8 cellular contexts compared by ENCODE assay signal in genomic region chr6:158816803-158817202, GRCh38. TPM values are rescaled to one million over a fixed set of nuclear protein-coding genes. Genes with fewer than 3 reads are reported as not detected.
DNase-seq lines count a peak whose midpoint lies in the region; ATAC-seq and TF ChIP-seq lines count a peak whose summit lies in the region.
"Not testable (repeated sequence)": the region's sequence is repeated elsewhere in the genome, so short reads cannot be mapped to it uniquely, and the experiment has no call there.

No MANE protein-coding gene starts in this region.

- CTCF ChIA-PET in OCI-LY7 (lab: Charles Lee; ENCODE audit: unreplicated experiment): not testable (repeated sequence)

- BruUV-seq in OCI-LY7 (replicated peaks; lab: Mats Ljungman, UMichigan): not testable (repeated sequence)

- H3K36me3 Mint-ChIP-seq in activated T-cell treated with anti-CD3 and anti-CD28 coated beads, Interleukin-2, amount 50 U/mL, for 24 hours (ENCODE audit: low read depth): peaks cover 64% of the 10 kb centered on the region
- H3K36me3 Mint-ChIP-seq in chondrocyte (ENCODE audit: low read depth): not testable (repeated sequence)

- H3K27ac ChIP-seq in OCI-LY7 (ENCODE audit: low read depth, low read length, poor library complexity, severe bottlenecking): peak overlapping the region; percentile 100
- peak overlapping the region; percentile 93 for H3K27ac ChIP-seq in cardiac muscle cell
- H3K27ac ChIP-seq in gastrocnemius medialis: peak overlapping the region in 3 of 4 donors; percentile 90 to 93 (median 93)
- H3K27ac ChIP-seq in vagina: peak overlapping the region; percentile 99

- H3K9me2 ChIP-seq in OCI-LY7 (ENCODE audit: insufficient read depth, low read length): not testable (repeated sequence)

- peaks cover 63% of the 10 kb centered on the region for H3K36me3 ChIP-seq in OCI-LY7 (ENCODE audit: insufficient read depth, low read length)
- not testable (repeated sequence) for H3K36me3 ChIP-seq in cardiac muscle cell, gastrocnemius medialis, vagina

- in situ Hi-C loops in gastrocnemius medialis (cut with MboI; ENCODE audit: low sequenced_read_pairs in 4 of 4): not testable (repeated sequence)

- H4K20me1 ChIP-seq in OCI-LY7 (ENCODE audit: insufficient read depth, low read length): peaks cover 42% of the 10 kb centered on the region

- intact Hi-C loops in OCI-LY7 (cut with micrococcal nuclease; ENCODE audit: unreplicated experiment) (loop anchor here (1.0 to 5.0 kb wide), 2 partner anchors 26 to 310 kb away; no protein-coding TSS in a partner anchor), gastrocnemius medialis (cut with DNase I; ENCODE audit: low total_unique reads) (loop anchor here (10.0 kb wide), 1 partner anchor 582 kb away; no protein-coding TSS in a partner anchor)
- intact Hi-C loops in vagina (cut with DNase I): not testable (repeated sequence)

- H3K9me3 ChIP-seq in OCI-LY7 (ENCODE audit: low read length); cardiac muscle cell (ENCODE audit: low read depth); mononuclear cell (ENCODE audit: low read depth, low read length); gastrocnemius medialis; vagina: not testable (repeated sequence)

- not testable (repeated sequence) for H3K27me3 ChIP-seq in cardiac muscle cell; mononuclear cell (ENCODE audit: insufficient read depth, low read length); gastrocnemius medialis; vagina

- H3K27ac Mint-ChIP-seq in activated T-cell treated with anti-CD3 and anti-CD28 coated beads, Interleukin-2, amount 50 U/mL, for 24 hours: peak overlapping the region; percentile 99
- H3K27ac Mint-ChIP-seq in chondrocyte (ENCODE audit: unreplicated experiment): peak overlapping the region; percentile 97

- H3K4me1 Mint-ChIP-seq in activated T-cell treated with anti-CD3 and anti-CD28 coated beads, Interleukin-2, amount 50 U/mL, for 24 hours (ENCODE audit: low read depth): peaks cover 64% of the 10 kb centered on the region
- peaks cover 52% of the 10 kb centered on the region for H3K4me1 Mint-ChIP-seq in chondrocyte (ENCODE audit: low read depth)

- H2AFZ ChIP-seq in OCI-LY7 (ENCODE audit: low read length): not testable (repeated sequence)

- H3K4me1 ChIP-seq in OCI-LY7 (ENCODE audit: insufficient read depth, low read length, poor library complexity, severe bottlenecking): peaks cover 53% of the 10 kb centered on the region
- H3K4me1 ChIP-seq in cardiac muscle cell (ENCODE audit: low read depth): peaks cover 42% of the 10 kb centered on the region
- peaks cover 60% of the 10 kb centered on the region for H3K4me1 ChIP-seq in mononuclear cell (ENCODE audit: insufficient read depth, low read length)
- peaks cover 15 to 17% of the 10 kb centered on the region in 2 donors for H3K4me1 ChIP-seq in gastrocnemius medialis
- H3K4me1 ChIP-seq in vagina: peaks cover 55% of the 10 kb centered on the region

- not testable (repeated sequence) for DNase-seq in OCI-LY7 (ENCODE audit: low spot score); activated T-cell treated with anti-CD3 and anti-CD28 coated beads, Interleukin-2, amount 50 U/mL, for 24 hours; chondrocyte (ENCODE audit: low spot score); cardiac muscle cell (ENCODE audit: low read depth in 1 of 2, low spot score in 1 of 2); gastrocnemius medialis; vagina (ENCODE audit: extremely low spot score in 2 of 2)

- not testable (repeated sequence) for H3K9me3 Mint-ChIP-seq in activated T-cell treated with anti-CD3 and anti-CD28 coated beads, Interleukin-2, amount 50 U/mL, for 24 hours; chondrocyte (ENCODE audit: low read depth)

- ATAC-seq in gastrocnemius medialis: not testable (repeated sequence)

- POLR2A ChIA-PET in OCI-LY7 (lab: Charles Lee): interaction anchor here (0.8 to 1.1 kb wide), 6 partner anchors 8 to 52 kb away, joined by 3 to 6 read pairs (median 4); no protein-coding TSS in a partner anchor

- H3K4me3 ChIP-seq in GM08714 (ENCODE audit: low read length) (peak overlapping the region; percentile 74), OCI-LY7 (ENCODE audit: low read depth, low read length, poor library complexity, severe bottlenecking) (peak overlapping the region; percentile 87), cardiac muscle cell (peak overlapping the region; percentile 100), mononuclear cell (ENCODE audit: low read length) (peak overlapping the region; percentile 81), gastrocnemius medialis (peak overlapping the region; percentile 81 to 88 (median 84)), vagina (peak overlapping the region; percentile 85 to 96)

- H3K27me3 Mint-ChIP-seq in activated T-cell treated with anti-CD3 and anti-CD28 coated beads, Interleukin-2, amount 50 U/mL, for 24 hours; chondrocyte (ENCODE audit: low read depth): not testable (repeated sequence)

- H3K4me3 Mint-ChIP-seq in activated T-cell treated with anti-CD3 and anti-CD28 coated beads, Interleukin-2, amount 50 U/mL, for 24 hours: peak overlapping the region; percentile 100
- H3K4me3 Mint-ChIP-seq in chondrocyte (ENCODE audit: unreplicated experiment): peak overlapping the region; percentile 98

- H3K4me2 ChIP-seq in OCI-LY7 (ENCODE audit: low read length): peak overlapping the region; percentile 98

- not testable (repeated sequence) for TF ChIP-seq POLR2A in gastrocnemius medialis (IDR thresholded peaks at IDR 0.05); vagina (IDR thresholded peaks at IDR 0.05)

- TF ChIP-seq CTCF in OCI-LY7 (conservative IDR thresholded peaks at IDR 0.05; ENCODE audit: low read length); chondrocyte (IDR thresholded peaks at IDR 0.05); cardiac muscle cell (IDR thresholded peaks at IDR 0.05; ENCODE audit: low read depth, low read length); gastrocnemius medialis (IDR thresholded peaks at IDR 0.05 in 4 of 5, conservative IDR thresholded peaks at IDR 0.05 in 1 of 5); vagina (IDR thresholded peaks at IDR 0.05): not testable (repeated sequence)

- H3K79me2 ChIP-seq in OCI-LY7 (ENCODE audit: insufficient read depth, low read depth, low read length): peaks cover 68% of the 10 kb centered on the region

RNA-seq across cellular contexts. Expression of gene EZR, which starts 2.4 kb away (rescaled TPM):
- 268 and 360 TPM in 2 replicates for total RNA-seq in OCI-LY7 (2014; rRNA removed; shearing (Covaris generic))
- total RNA-seq in OCI-LY7 (2022) (415 and 440 TPM in 2 replicates), chondrocyte (57.0 to 71.5 TPM (median 68.4 TPM) in 3 replicates), cardiac muscle cell (356 and 401 TPM in 2 replicates), mononuclear cell (165 TPM), gastrocnemius medialis (10 to 100 TPM; 18.1 to 54.1 (median 33.6) TPM), vagina (99.7 TPM)
- polyA plus RNA-seq in cardiac muscle cell: 375 and 448 TPM in 2 replicates
